Comparison of ENCODE assay signal across 22 cellular contexts in genomic region chr17:9254841-9255240, GRCh38.
"Had no signal": no experiment of that assay in that cellular context is flagged by ENCODE, and none has a peak within 500 bp of the region (broad histone marks: within the 10 kb centered on the region; RNA-seq: fewer than 3 reads in every experiment).

No MANE protein-coding gene starts in this region.

- H3K9ac ChIP-seq: KMS-11, SK-N-SH had no signal

- H3K4me2 ChIP-seq: KMS-11, SK-N-SH had no signal

- H3K27ac ChIP-seq: HL-60, KMS-11, RWPE1 had no signal

- H3K4me3 ChIP-seq: K562 had no signal

- DNase-seq: Kasumi-1, MM.1S, NCI-H1092 treated with DMSO at 0.1 percent for 48 hours, NCI-H1436, NCI-H187, NCI-H2029, NCI-H2081 treated with DMSO at 0.1 percent for 48 hours, NCI-H2171, NCI-H226, NCI-H446, NCI-H510A, NCI-H524 treated with DMSO at 0.1 percent for 48 hours, NCI-H69, NCI-H774, SHP77, SK-N-SH, SW 1271 had no signal

- ATAC-seq: K562 had no signal

- H3K9me3 ChIP-seq: SK-N-SH had no signal

- FAIRE-seq: HTR-8/SVneo, K562 had no signal
